8 cellular contexts compared by ENCODE assay signal in genomic region chr20:23350855-23351838, GRCh38. TPM values are rescaled to one million over a fixed set of nuclear protein-coding genes. Genes with fewer than 3 reads are reported as not detected.
DNase-seq lines count a peak whose midpoint lies in the region; ATAC-seq and TF ChIP-seq lines count a peak whose summit lies in the region.

No MANE protein-coding gene starts in this region.

- TF ChIP-seq CTCF in SK-N-SH (IDR thresholded peaks at IDR 0.05) = no peak

- peak overlapping the region; percentile 97 for H3K4me2 ChIP-seq in SK-N-SH

- peaks cover 21 to 24% of the 10 kb centered on the region in 2 experiments for H3K36me3 ChIP-seq in SK-N-SH (replicated peaks in 1 of 2; ENCODE audit: control insufficient read depth in 1 of 2, insufficient read depth in 2 of 2, low read length in 1 of 2)

- peak overlapping the region; percentile 93 to 99 for H3K4me3 ChIP-seq in SK-N-SH (ENCODE audit: low read depth in 2 of 2, low read length in 1 of 2)

- H3K27me3 Mint-ChIP-seq in activated naive CD8-positive, alpha-beta T cell treated with anti-CD3 and anti-CD28 coated beads, Interleukin-2, amount 10 ng/mL, durations not matched to agents 7 days and 5 days = no peaks in the 10 kb centered on the region

- H3K27me3 ChIP-seq in SK-N-SH (ENCODE audit: insufficient read depth) = no peaks in the 10 kb centered on the region

- peak overlapping the region; percentile 97 for H3K9ac ChIP-seq in SK-N-SH

- peak overlapping the region; percentile 65 to 99 for H3K27ac ChIP-seq in SK-N-SH (ENCODE audit: low read depth in 2 of 2, low read length in 1 of 2)

- peaks cover 7% of the 10 kb centered on the region for H3K36me3 Mint-ChIP-seq in activated naive CD8-positive, alpha-beta T cell treated with anti-CD3 and anti-CD28 coated beads, Interleukin-2, amount 10 ng/mL, durations not matched to agents 7 days and 5 days

- no peaks in the 10 kb centered on the region for H3K9me3 Mint-ChIP-seq in activated naive CD8-positive, alpha-beta T cell treated with anti-CD3 and anti-CD28 coated beads, Interleukin-2, amount 10 ng/mL, durations not matched to agents 7 days and 5 days

- ATAC-seq in GM21423 (IDR thresholded peaks at IDR 0.05; ENCODE audit: unreplicated experiment) = peak; percentile 17
- peak; percentile 20 for ATAC-seq in activated naive CD8-positive, alpha-beta T cell treated with anti-CD3 and anti-CD28 coated beads, Interleukin-2, amount 10 ng/mL, durations not matched to agents 7 days and 5 days (ENCODE audit: low read depth)
- peak; percentile 29 for ATAC-seq in left ventricle myocardium superior

- no peaks in the 10 kb centered on the region for H3K9me2 ChIP-seq in SK-N-SH

- no peak for TF ChIP-seq EP300 in SK-N-SH (IDR thresholded peaks at IDR 0.05; ENCODE audit: borderline replicate concordance in 1 of 2, low read depth in 1 of 2, low read length in 1 of 2)

- peaks cover 19% of the 10 kb centered on the region for H3F3A ChIP-seq in SK-N-SH (replicated peaks; ENCODE audit: insufficient read depth)

- H2AFZ ChIP-seq in SK-N-SH (ENCODE audit: low read depth) = peak overlapping the region; percentile 81

- WGBS in SK-N-SH (ENCODE audit: low lambda C conversion rate) = 2% methylated on average over 27 of the region's 65 CpGs

- CTCF ChIA-PET in SK-N-SH (lab: Yijun Ruan, JAX) = interaction anchor here (1.5 to 2.2 kb wide), 4 partner anchors 7 to 256 kb away, joined by 3 to 23 read pairs (median 8); no protein-coding TSS in a partner anchor

- H3K27ac Mint-ChIP-seq in activated naive CD8-positive, alpha-beta T cell treated with anti-CD3 and anti-CD28 coated beads, Interleukin-2, amount 10 ng/mL, durations not matched to agents 7 days and 5 days = peak overlapping the region; percentile 99

- POLR2A ChIA-PET in SK-N-SH (lab: Yijun Ruan, JAX) = interaction anchor here (1.3 to 2.0 kb wide), 4 partner anchors 8 to 70 kb away, joined by 5 to 11 read pairs (median 8); partner anchors contain the start of genes GZF1 and NAPB
- POLR2A ChIA-PET in activated naive CD8-positive, alpha-beta T cell treated with anti-CD3 and anti-CD28 coated beads, Interleukin-2, amount 10 ng/mL, durations not matched to agents 7 days and 5 days (lab: Charles Lee) = interaction anchor here (1.0 to 3.3 kb wide), 4 partner anchors 9 to 69 kb away, joined by 3 to 74 read pairs (median 40); partner anchors contain the start of genes GZF1 and NAPB

- intact Hi-C loops in left ventricle myocardium superior (cut with micrococcal nuclease) = no loop called here

- peak; percentile 21 for DNase-seq in DMS 273 treated with DMSO at 0.1 percent for 48 hours (lab: John Stamatoyannopoulos, UW)
- peak; percentile 70 for DNase-seq in HuH-7 (ENCODE audit: low spot score)
- peak; percentile 56 for DNase-seq in SK-N-SH
- DNase-seq in activated naive CD8-positive, alpha-beta T cell treated with anti-CD3 and anti-CD28 coated beads, Interleukin-2, amount 10 ng/mL, durations not matched to agents 7 days and 5 days = peak; percentile 59
- DNase-seq in left ventricle myocardium superior = peak; percentile 59
- peak; percentile 29 for DNase-seq in renal cortical epithelial cell (ENCODE audit: low read depth)
- DNase-seq in HPDE6-E6E7 (ENCODE audit: extremely low spot score) = no peak

- peaks cover 54% of the 10 kb centered on the region for H3K79me2 ChIP-seq in SK-N-SH (ENCODE audit: insufficient read depth)

- H3K4me1 Mint-ChIP-seq in activated naive CD8-positive, alpha-beta T cell treated with anti-CD3 and anti-CD28 coated beads, Interleukin-2, amount 10 ng/mL, durations not matched to agents 7 days and 5 days = peaks cover 16% of the 10 kb centered on the region

- TF ChIP-seq RAD21 in SK-N-SH (IDR thresholded peaks at IDR 0.05; ENCODE audit: low read length) = no peak

- peaks cover 17% of the 10 kb centered on the region for H4K20me1 ChIP-seq in SK-N-SH (ENCODE audit: insufficient read depth)

- peaks cover 5 to 11% of the 10 kb centered on the region in 2 experiments; a peak in 3 of 4 replicates for H3K4me1 ChIP-seq in SK-N-SH (ENCODE audit: control insufficient read depth in 1 of 2, insufficient read depth in 2 of 2, low read depth in 1 of 2, low read length in 1 of 2)

- H3K4me3 Mint-ChIP-seq in activated naive CD8-positive, alpha-beta T cell treated with anti-CD3 and anti-CD28 coated beads, Interleukin-2, amount 10 ng/mL, durations not matched to agents 7 days and 5 days = peak overlapping the region; percentile 86

- no peaks in the 10 kb centered on the region for H3K9me3 ChIP-seq in SK-N-SH

TF ChIP-seq in SK-N-SH, 30 proteins besides CTCF, POLR2A, EP300 and RAD21 (continues in another document):
- TF ChIP-seq USF1 (IDR thresholded peaks at IDR 0.05; ENCODE audit: borderline replicate concordance, low read depth) = peak; percentile 33; the same call in 1 of the 2 replicates
- no peak for TF ChIP-seq RXRA (IDR thresholded peaks at IDR 0.05; ENCODE audit: borderline replicate concordance, low read depth)
- no peak for TF ChIP-seq POLR2AphosphoS5 (IDR thresholded peaks at IDR 0.05; ENCODE audit: low read depth, low read length)
- TF ChIP-seq, protein P1, sequence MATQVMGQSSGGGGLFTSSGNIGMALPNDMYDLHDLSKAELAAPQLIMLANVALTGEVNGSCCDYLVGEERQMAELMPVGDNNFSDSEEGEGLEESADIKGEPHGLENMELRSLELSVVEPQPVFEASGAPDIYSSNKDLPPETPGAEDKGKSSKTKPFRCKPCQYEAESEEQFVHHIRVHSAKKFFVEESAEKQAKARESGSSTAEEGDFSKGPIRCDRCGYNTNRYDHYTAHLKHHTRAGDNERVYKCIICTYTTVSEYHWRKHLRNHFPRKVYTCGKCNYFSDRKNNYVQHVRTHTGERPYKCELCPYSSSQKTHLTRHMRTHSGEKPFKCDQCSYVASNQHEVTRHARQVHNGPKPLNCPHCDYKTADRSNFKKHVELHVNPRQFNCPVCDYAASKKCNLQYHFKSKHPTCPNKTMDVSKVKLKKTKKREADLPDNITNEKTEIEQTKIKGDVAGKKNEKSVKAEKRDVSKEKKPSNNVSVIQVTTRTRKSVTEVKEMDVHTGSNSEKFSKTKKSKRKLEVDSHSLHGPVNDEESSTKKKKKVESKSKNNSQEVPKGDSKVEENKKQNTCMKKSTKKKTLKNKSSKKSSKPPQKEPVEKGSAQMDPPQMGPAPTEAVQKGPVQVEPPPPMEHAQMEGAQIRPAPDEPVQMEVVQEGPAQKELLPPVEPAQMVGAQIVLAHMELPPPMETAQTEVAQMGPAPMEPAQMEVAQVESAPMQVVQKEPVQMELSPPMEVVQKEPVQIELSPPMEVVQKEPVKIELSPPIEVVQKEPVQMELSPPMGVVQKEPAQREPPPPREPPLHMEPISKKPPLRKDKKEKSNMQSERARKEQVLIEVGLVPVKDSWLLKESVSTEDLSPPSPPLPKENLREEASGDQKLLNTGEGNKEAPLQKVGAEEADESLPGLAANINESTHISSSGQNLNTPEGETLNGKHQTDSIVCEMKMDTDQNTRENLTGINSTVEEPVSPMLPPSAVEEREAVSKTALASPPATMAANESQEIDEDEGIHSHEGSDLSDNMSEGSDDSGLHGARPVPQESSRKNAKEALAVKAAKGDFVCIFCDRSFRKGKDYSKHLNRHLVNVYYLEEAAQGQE (IDR thresholded peaks at IDR 0.05; ENCODE audit: low read depth, low read length) = no peak
- no peak for TF ChIP-seq FOXM1 (IDR thresholded peaks at IDR 0.05; ENCODE audit: low read depth)
- TF ChIP-seq, protein P2, sequence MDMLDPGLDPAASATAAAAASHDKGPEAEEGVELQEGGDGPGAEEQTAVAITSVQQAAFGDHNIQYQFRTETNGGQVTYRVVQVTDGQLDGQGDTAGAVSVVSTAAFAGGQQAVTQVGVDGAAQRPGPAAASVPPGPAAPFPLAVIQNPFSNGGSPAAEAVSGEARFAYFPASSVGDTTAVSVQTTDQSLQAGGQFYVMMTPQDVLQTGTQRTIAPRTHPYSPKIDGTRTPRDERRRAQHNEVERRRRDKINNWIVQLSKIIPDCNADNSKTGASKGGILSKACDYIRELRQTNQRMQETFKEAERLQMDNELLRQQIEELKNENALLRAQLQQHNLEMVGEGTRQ (IDR thresholded peaks at IDR 0.05; ENCODE audit: borderline replicate concordance, low read depth, low read length) = no peak
- TF ChIP-seq CHD2 (IDR thresholded peaks at IDR 0.05; ENCODE audit: low read length, partially characterized antibody) = no peak

RNA-seq across cellular contexts. Expression of gene NXT1, which starts 0.6 kb away (rescaled TPM):
- polyA plus RNA-seq in SK-N-SH (2012; rRNA removed) = 28.2 TPM in 2 replicates
- 24.1 and 25.9 TPM in 2 replicates for polyA plus RNA-seq in SK-N-SH (2012; cell fraction: cytosol; rRNA removed)
- polyA plus RNA-seq in SK-N-SH (2012; cell fraction: nucleus; rRNA removed) = 15.3 and 18.1 TPM in 2 replicates
- 10 to 100 TPM; 29.9 to 31.9 TPM for total RNA-seq in activated naive CD8-positive, alpha-beta T cell treated with anti-CD3 and anti-CD28 coated beads, Interleukin-2, amount 10 ng/mL, durations not matched to agents 7 days and 5 days
- total RNA-seq in left ventricle myocardium superior (6.0 TPM), renal cortical epithelial cell (17.0 and 35.9 TPM in 2 replicates)

RNA-seq across cellular contexts. Expression of gene GZF1, which starts 10.8 kb away (rescaled TPM):
- polyA plus RNA-seq in SK-N-SH (2012; rRNA removed) = 15.0 and 20.6 TPM in 2 replicates
- polyA plus RNA-seq in SK-N-SH (2012; cell fraction: cytosol; rRNA removed) = 9.9 and 15.7 TPM in 2 replicates
- polyA plus RNA-seq in SK-N-SH (2012; cell fraction: nucleus; rRNA removed) = 63.0 and 71.0 TPM in 2 replicates
- total RNA-seq in activated naive CD8-positive, alpha-beta T cell treated with anti-CD3 and anti-CD28 coated beads, Interleukin-2, amount 10 ng/mL, durations not matched to agents 7 days and 5 days = 10 to 100 TPM; 13.4 to 15.6 TPM
- total RNA-seq in left ventricle myocardium superior (26.7 TPM), renal cortical epithelial cell (15.6 and 20.0 TPM in 2 replicates)
